ENCODE assay signal across 26 cellular contexts in the genomic region with DNA sequence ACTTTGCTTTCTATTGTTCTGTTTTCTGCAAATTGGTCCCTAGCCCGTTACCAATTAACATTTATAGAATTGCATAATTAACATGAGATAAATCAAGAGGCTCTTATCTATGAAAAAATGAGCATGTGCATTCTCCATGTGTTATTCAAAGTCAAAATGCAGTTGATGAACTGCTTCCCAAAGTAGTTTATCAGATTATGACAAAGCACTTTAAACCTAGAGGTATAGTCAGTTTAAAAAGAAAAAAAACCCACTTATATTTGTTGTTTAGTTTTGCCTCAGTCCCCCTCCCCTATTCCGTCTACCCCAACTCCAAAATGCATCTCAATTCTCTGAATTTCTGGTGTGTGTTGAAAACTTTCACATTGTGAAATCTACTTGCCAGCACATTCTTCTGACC.
"Had no signal": no experiment of that assay in that cellular context is flagged by ENCODE, and none has a peak within 500 bp of the region (broad histone marks: within the 10 kb centered on the region; RNA-seq: fewer than 3 reads in every experiment).

No MANE protein-coding gene starts in this region.

- H3K4me1 Mint-ChIP-seq: activated naive CD8-positive, alpha-beta T cell treated with anti-CD3 and anti-CD28 coated beads for 36 hours; activated T-helper 17 cell treated with anti-CD3 and anti-CD28 coated beads, Interleukin-2, amount 50 U/mL, for 72 hours had no signal

- H3K27ac Mint-ChIP-seq: activated naive CD8-positive, alpha-beta T cell treated with anti-CD3 and anti-CD28 coated beads for 36 hours; activated T-cell treated with anti-CD3 and anti-CD28 coated beads, Interleukin-2, amount 50 U/mL, for 24 hours; activated T-helper 17 cell treated with anti-CD3 and anti-CD28 coated beads, Interleukin-2, amount 50 U/mL, for 72 hours; progenitor cell of endocrine pancreas; stimulated activated naive B cell treated with anti-CD40 and anti-IgM and Interleukin-4, amounts not matched to agents 10 μg/mL and 1 μg/mL and 100 μg/mL, for 72 hours; T-cell had no signal

- DNase-seq: activated CD4-positive, alpha-beta T cell treated with anti-CD3 and anti-CD28 coated beads for 1 hour; activated CD4-positive, alpha-beta T cell treated with anti-CD3 and anti-CD28 coated beads, Interleukin-2, amount 50 U/mL, for 4 hours; activated CD8-positive, alpha-beta memory T cell treated with anti-CD3 and anti-CD28 coated beads for 24 hours; activated CD8-positive, alpha-beta memory T cell treated with anti-CD3 and anti-CD28 coated beads, Interleukin-2, amount 50 U/mL, for 4 hours; activated naive CD8-positive, alpha-beta T cell treated with anti-CD3 and anti-CD28 coated beads for 36 hours; activated T-cell treated with anti-CD3 and anti-CD28 coated beads, Interleukin-2, amount 50 U/mL, for 24 hours; amniotic stem cell; cerebellar nuclear complex; heart right ventricle; kidney glomerular epithelial cell; left ventricle myocardium inferior; mammary epithelial cell; nucleus accumbens; retina; stimulated activated CD4-positive, alpha-beta T cell treated with anti-CD3 and anti-CD28 coated beads, Interleukin-2, amount 100 ng/mL, for 48 hours; stimulated activated CD8-positive, alpha-beta memory T cell treated with anti-CD3 and anti-CD28 coated beads, Interleukin-4, amount 100 ng/mL, for 48 hours; stimulated activated naive B cell treated with anti-CD40 and anti-IgM and Interleukin-4, amounts not matched to agents 10 μg/mL and 1 μg/mL and 100 μg/mL, for 72 hours; T-cell; transverse colon; WERI-Rb-1 had no signal

- H3K4me3 Mint-ChIP-seq: activated naive CD8-positive, alpha-beta T cell treated with anti-CD3 and anti-CD28 coated beads for 36 hours; activated T-cell treated with anti-CD3 and anti-CD28 coated beads, Interleukin-2, amount 50 U/mL, for 24 hours; activated T-helper 17 cell treated with anti-CD3 and anti-CD28 coated beads, Interleukin-2, amount 50 U/mL, for 72 hours; stimulated activated naive B cell treated with anti-CD40 and anti-IgM and Interleukin-4, amounts not matched to agents 10 μg/mL and 1 μg/mL and 100 μg/mL, for 72 hours; T-cell had no signal

- H3K4me3 ChIP-seq: coronary artery, heart right ventricle, left ventricle myocardium inferior, transverse colon had no signal

- H3K27ac ChIP-seq: coronary artery, epithelial cell of prostate, heart right ventricle, left ventricle myocardium inferior, transverse colon, WERI-Rb-1 had no signal

- ATAC-seq: activated T-helper 17 cell treated with anti-CD3 and anti-CD28 coated beads, Interleukin-2, amount 50 U/mL, for 72 hours; heart right ventricle; stimulated activated naive B cell treated with anti-CD40 and anti-IgM and Interleukin-4, amounts not matched to agents 10 μg/mL and 1 μg/mL and 100 μg/mL, for 72 hours; T-cell had no signal

- H3K4me1 ChIP-seq: left ventricle myocardium inferior, transverse colon had no signal

- H3K36me3 Mint-ChIP-seq: activated naive CD8-positive, alpha-beta T cell treated with anti-CD3 and anti-CD28 coated beads for 36 hours; stimulated activated naive B cell treated with anti-CD40 and anti-IgM and Interleukin-4, amounts not matched to agents 10 μg/mL and 1 μg/mL and 100 μg/mL, for 72 hours; T-cell had no signal

- H3K36me3 ChIP-seq: heart right ventricle, left ventricle myocardium inferior, transverse colon, WERI-Rb-1 had no signal

- H3K9me3 ChIP-seq: heart right ventricle, left ventricle myocardium inferior, transverse colon had no signal

- H3K27me3 ChIP-seq: transverse colon had no signal

- FAIRE-seq: TTC549, urothelium cell line had no signal

- H3K27me3 Mint-ChIP-seq: activated naive CD8-positive, alpha-beta T cell treated with anti-CD3 and anti-CD28 coated beads for 36 hours; activated T-helper 17 cell treated with anti-CD3 and anti-CD28 coated beads, Interleukin-2, amount 50 U/mL, for 72 hours; progenitor cell of endocrine pancreas had no signal

- H3K9me3 Mint-ChIP-seq: activated naive CD8-positive, alpha-beta T cell treated with anti-CD3 and anti-CD28 coated beads for 36 hours; activated T-cell treated with anti-CD3 and anti-CD28 coated beads, Interleukin-2, amount 50 U/mL, for 24 hours; activated T-helper 17 cell treated with anti-CD3 and anti-CD28 coated beads, Interleukin-2, amount 50 U/mL, for 72 hours; stimulated activated naive B cell treated with anti-CD40 and anti-IgM and Interleukin-4, amounts not matched to agents 10 μg/mL and 1 μg/mL and 100 μg/mL, for 72 hours; T-cell had no signal
